Comparison of ENCODE assay signal across 1 cellular context in the genomic region with DNA sequence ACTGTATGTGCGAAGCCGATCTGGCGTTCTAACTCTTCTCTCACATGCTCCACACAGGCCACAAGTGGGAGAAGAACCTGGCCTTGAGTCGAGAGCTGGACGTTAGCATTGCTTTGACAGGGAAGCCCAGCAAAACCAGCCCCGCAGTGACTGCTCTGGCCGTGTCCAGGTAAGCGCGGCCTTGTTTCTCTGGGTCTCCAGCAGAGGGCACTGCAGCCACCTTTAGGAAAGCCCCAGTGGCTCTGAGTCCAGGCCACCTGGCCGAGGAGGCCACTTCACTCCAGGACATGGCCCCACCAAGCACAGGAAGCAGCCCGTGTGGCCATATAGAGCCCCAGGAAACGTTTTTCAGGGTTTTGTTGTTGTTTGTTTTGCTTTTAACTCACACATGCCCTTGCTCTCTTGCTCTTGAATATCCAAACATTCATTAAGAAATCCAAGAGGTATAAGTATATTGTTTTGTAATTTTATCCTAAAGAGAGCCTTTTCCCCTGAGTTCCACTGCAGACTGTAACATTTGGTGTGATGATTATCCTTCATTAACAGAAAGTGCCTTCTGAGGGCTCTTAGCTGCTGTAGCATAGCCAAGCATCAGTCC.
TF ChIP-seq lines count a peak whose summit lies in the region.

No MANE protein-coding gene starts in this region.

TF ChIP-seq in HepG2, 621 proteins besides CTCF, POLR2A, EP300 and RAD21 (continued from another document):
- TF ChIP-seq, protein P1, sequence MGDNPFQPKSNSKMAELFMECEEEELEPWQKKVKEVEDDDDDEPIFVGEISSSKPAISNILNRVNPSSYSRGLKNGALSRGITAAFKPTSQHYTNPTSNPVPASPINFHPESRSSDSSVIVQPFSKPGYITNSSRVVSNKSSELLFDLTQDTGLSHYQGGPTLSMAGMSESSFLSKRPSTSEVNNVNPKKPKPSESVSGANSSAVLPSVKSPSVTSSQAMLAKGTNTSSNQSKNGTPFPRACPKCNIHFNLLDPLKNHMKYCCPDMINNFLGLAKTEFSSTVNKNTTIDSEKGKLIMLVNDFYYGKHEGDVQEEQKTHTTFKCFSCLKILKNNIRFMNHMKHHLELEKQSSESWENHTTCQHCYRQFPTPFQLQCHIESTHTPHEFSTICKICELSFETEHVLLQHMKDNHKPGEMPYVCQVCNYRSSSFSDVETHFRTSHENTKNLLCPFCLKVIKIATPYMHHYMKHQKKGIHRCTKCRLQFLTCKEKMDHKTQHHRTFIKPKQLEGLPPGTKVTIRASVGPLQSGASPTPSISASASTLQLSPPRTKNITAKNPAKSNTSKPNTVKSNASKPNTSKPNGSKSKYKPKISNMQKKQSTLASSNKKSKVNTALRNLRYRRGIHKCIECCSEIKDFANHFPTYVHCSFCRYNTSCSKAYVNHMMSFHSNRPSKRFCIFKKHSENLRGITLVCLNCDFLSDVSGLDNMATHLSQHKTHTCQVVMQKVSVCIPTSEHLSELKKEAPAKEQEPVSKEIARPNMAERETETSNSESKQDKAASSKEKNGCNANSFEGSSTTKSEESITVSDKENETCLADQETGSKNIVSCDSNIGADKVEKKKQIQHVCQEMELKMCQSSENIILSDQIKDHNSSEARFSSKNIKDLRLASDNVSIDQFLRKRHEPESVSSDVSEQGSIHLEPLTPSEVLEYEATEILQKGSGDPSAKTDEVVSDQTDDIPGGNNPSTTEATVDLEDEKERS (CRISPR knock-in tag; IDR thresholded peaks at IDR 0.05) = no peak
- TF ChIP-seq SALL1 (CRISPR knock-in tag; IDR thresholded peaks at IDR 0.05) = 0 out of 2 replicates have a peak, but pooled peaks have one; percentile 24
- TF ChIP-seq ZNF101 (CRISPR knock-in tag; IDR thresholded peaks at IDR 0.05; ENCODE audit: borderline replicate concordance, low read depth) = no peak
TF ChIP-seq in HepG2: peak in this region for 5.
